Comparison of ENCODE assay signal across 7 cellular contexts in genomic region chr6:53394704-53395103, GRCh38.
"Had no signal": no experiment of that assay in that cellular context is flagged by ENCODE, and none has a peak within 500 bp of the region (broad histone marks: within the 10 kb centered on the region; RNA-seq: fewer than 3 reads in every experiment).

No MANE protein-coding gene starts in this region.

- FAIRE-seq: H1 had no signal

- H3K27ac ChIP-seq: HL-60, KMS-11 had no signal

- H2AFZ ChIP-seq: GM23338 had no signal

- H3K4me2 ChIP-seq: GM23338, KMS-11 had no signal

- H3K9ac ChIP-seq: KMS-11 had no signal

- ATAC-seq: GM23338 had no signal

- DNase-seq: H9, HCEC 1CT, KBM-7 had no signal

- H3K4me3 ChIP-seq: GM23338 had no signal
